ENCODE assay signal across 18 cellular contexts in the genomic region with DNA sequence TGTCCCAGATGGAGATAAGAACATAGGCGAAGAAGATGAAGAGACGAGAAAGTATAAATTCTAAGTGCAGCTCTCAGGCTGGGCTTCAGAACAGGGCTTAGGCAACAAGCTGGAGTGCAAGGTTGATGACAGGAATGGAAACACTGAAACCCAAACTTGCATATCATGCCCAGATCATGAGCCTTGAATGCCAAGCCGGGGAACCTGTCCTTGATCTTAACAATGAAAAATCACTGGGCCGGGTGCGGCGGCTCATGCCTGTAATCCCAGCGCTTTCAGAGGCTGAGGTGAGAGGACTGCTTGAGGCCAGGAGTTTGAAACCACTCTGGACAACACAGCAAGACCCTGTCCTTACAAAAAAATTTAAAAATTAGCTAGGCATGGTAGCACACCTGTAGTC. TPM values are rescaled to one million over a fixed set of nuclear protein-coding genes. Genes with fewer than 3 reads are reported as not detected.
A peak's percentile ranks its signal among the peaks of the same experiment; 100 is the strongest.
DNase-seq lines count a peak whose midpoint lies in the region; ATAC-seq, FAIRE-seq and TF ChIP-seq lines count a peak whose summit lies in the region.
"Had no signal": no experiment of that assay in that cellular context is flagged by ENCODE, and none has a peak within 500 bp of the region (broad histone marks: within the 10 kb centered on the region; RNA-seq: fewer than 3 reads in every experiment).

No MANE protein-coding gene starts in this region.

- H3K27me3 ChIP-seq in Caco-2 (replicated peaks; ENCODE audit: control insufficient read depth, insufficient read depth, low read length) (no peaks in the 10 kb centered on the region), IMR-90 (ENCODE audit: control insufficient read depth, insufficient read depth, low read length) (no peaks in the 10 kb centered on the region), astrocyte (ENCODE audit: insufficient read depth, low read length) (no peaks in the 10 kb centered on the region), trophoblast cell (ENCODE audit: insufficient read depth, low read length) (no peaks in the 10 kb centered on the region), osteoblast (ENCODE audit: insufficient read depth, low read length) (no peaks in the 10 kb centered on the region)
- H3K27me3 ChIP-seq: BLaER1 had no signal

- no peak overlapping the region for H3K4me3 Mint-ChIP-seq in Caco-2 (ENCODE audit: unreplicated experiment)
- H3K4me3 Mint-ChIP-seq in astrocyte (ENCODE audit: unreplicated experiment), result no peak overlapping the region
- H3K4me3 Mint-ChIP-seq: CD14-positive monocyte; CD4-positive, alpha-beta memory T cell had no signal

- no peak overlapping the region for H4K91ac ChIP-seq in IMR-90 (ENCODE audit: insufficient read depth, low read depth, low read length)
- H4K91ac ChIP-seq in trophoblast cell (ENCODE audit: low read depth, low read length), result no peak overlapping the region

- no peaks in the 10 kb centered on the region for H3K9me3 ChIP-seq in Caco-2
- no peaks in the 10 kb centered on the region for H3K9me3 ChIP-seq in IMR-90 (ENCODE audit: control insufficient read depth, insufficient read depth, low read length)
- H3K9me3 ChIP-seq in astrocyte (ENCODE audit: insufficient read depth, low read depth, low read length), result no peaks in the 10 kb centered on the region
- no peaks in the 10 kb centered on the region for H3K9me3 ChIP-seq in trophoblast cell (ENCODE audit: insufficient read depth, low read depth, low read length)
- H3K9me3 ChIP-seq in osteoblast (ENCODE audit: low read depth, low read length), result no peaks in the 10 kb centered on the region

- no peaks in the 10 kb centered on the region; the same call in 1 of the 2 replicates for H3K36me3 ChIP-seq in Caco-2 (ENCODE audit: control insufficient read depth, insufficient read depth, low read length)
- peaks cover 8% of the 10 kb centered on the region for H3K36me3 ChIP-seq in IMR-90 (ENCODE audit: control insufficient read depth, insufficient read depth, low read length)
- peaks cover 4% of the 10 kb centered on the region for H3K36me3 ChIP-seq in astrocyte (ENCODE audit: insufficient read depth, low read length)
- peaks cover 0 to 2% of the 10 kb centered on the region in 2 experiments for H3K36me3 ChIP-seq in trophoblast cell (ENCODE audit: control insufficient read depth in 1 of 2, insufficient read depth in 2 of 2, low read length in 2 of 2)
- peaks cover 40% of the 10 kb centered on the region for H3K36me3 ChIP-seq in osteoblast (ENCODE audit: insufficient read depth, low read length)
- H3K36me3 ChIP-seq: BLaER1 had no signal

- no peak overlapping the region for H4K5ac ChIP-seq in IMR-90 (ENCODE audit: low read depth, low read length)

- H3K4me1 Mint-ChIP-seq in Caco-2 (ENCODE audit: low read depth, unreplicated experiment) (peaks cover 9% of the 10 kb centered on the region), astrocyte (ENCODE audit: low read depth, unreplicated experiment) (peaks cover 32% of the 10 kb centered on the region)
- H3K4me1 Mint-ChIP-seq: CD14-positive monocyte had no signal

- no peak for TF ChIP-seq RAD21 in IMR-90 (IDR thresholded peaks at IDR 0.05; ENCODE audit: low read length)

- H3K36me3 Mint-ChIP-seq in Caco-2 (ENCODE audit: insufficient read depth, unreplicated experiment) (no peaks in the 10 kb centered on the region), astrocyte (ENCODE audit: low read depth, unreplicated experiment) (peaks cover 22% of the 10 kb centered on the region)
- H3K36me3 Mint-ChIP-seq: CD14-positive monocyte had no signal

- H2BK15ac ChIP-seq in IMR-90 (ENCODE audit: low read depth, low read length), result no peak overlapping the region

- H2AK5ac ChIP-seq in IMR-90 (ENCODE audit: low read depth, low read length) (0 out of 2 replicates have a peak overlapping the region, but pooled peaks have one; percentile 14), trophoblast cell (ENCODE audit: low read length) (no peak overlapping the region)

- no peak overlapping the region for H2BK120ac ChIP-seq in IMR-90 (ENCODE audit: low read depth, low read length)
- H2BK120ac ChIP-seq in trophoblast cell (ENCODE audit: insufficient read depth, low read length, poor library complexity), result no peak overlapping the region

- no TSS peak for BruUV-seq in Caco-2 (replicated peaks; lab: Mats Ljungman, UMichigan)
- no TSS peak for BruUV-seq in IMR-90 (replicated peaks; lab: Mats Ljungman, UMichigan)

- TF ChIP-seq POLR2A in IMR-90 (IDR thresholded peaks at IDR 0.05; ENCODE audit: low read depth, low read length), result no peak

- H3K79me1 ChIP-seq in IMR-90 (ENCODE audit: low read depth in 1 of 2, low read length in 2 of 2), result peaks cover 5 to 76% of the 10 kb centered on the region in 2 experiments
- no peaks in the 10 kb centered on the region for H3K79me1 ChIP-seq in trophoblast cell (ENCODE audit: low read length)

- H3K4me2 ChIP-seq in IMR-90 (ENCODE audit: low read depth, low read length), result no peak overlapping the region
- no peak overlapping the region for H3K4me2 ChIP-seq in astrocyte (ENCODE audit: low read length)
- H3K4me2 ChIP-seq in trophoblast cell (ENCODE audit: low read length), result no peak overlapping the region
- no peak overlapping the region for H3K4me2 ChIP-seq in osteoblast (ENCODE audit: insufficient read depth, low read length)
- H3K4me2 ChIP-seq: BLaER1 had no signal

- peaks cover 22% of the 10 kb centered on the region for H3K9me1 ChIP-seq in IMR-90 (ENCODE audit: insufficient read depth, low read length)

- H2BK12ac ChIP-seq in trophoblast cell (ENCODE audit: low read length), result no peak overlapping the region

- H2BK20ac ChIP-seq in IMR-90 (ENCODE audit: low read depth, low read length), result no peak overlapping the region

- H4K12ac ChIP-seq in trophoblast cell (ENCODE audit: low read depth, low read length), result no peak overlapping the region

- CTCF ChIA-PET in Caco-2 (lab: Charles Lee), result no interaction called here
- CTCF ChIA-PET in IMR-90 (lab: Yijun Ruan, JAX), result interaction anchor here (2.0 kb wide), 1 partner anchor 15 kb away, joined by 6 read pairs; no protein-coding TSS in a partner anchor

- H2AFZ ChIP-seq in IMR-90 (replicated peaks; ENCODE audit: low read length, poor library complexity), result no peak overlapping the region
- no peak overlapping the region for H2AFZ ChIP-seq in astrocyte (ENCODE audit: low read depth, low read length)
- H2AFZ ChIP-seq in trophoblast cell (ENCODE audit: insufficient read depth, low read length, poor library complexity), result no peak overlapping the region
- H2AFZ ChIP-seq in osteoblast (ENCODE audit: low read length), result no peak overlapping the region
- H2AFZ ChIP-seq: GM23248 had no signal

- H2BK5ac ChIP-seq in IMR-90 (ENCODE audit: low read depth, low read length, poor library complexity, severe bottlenecking), result no peak overlapping the region
- H2BK5ac ChIP-seq in trophoblast cell (ENCODE audit: low read depth, low read length, poor library complexity), result no peak overlapping the region

- 100% methylated on average over 2 of the region's 7 CpGs; no CpG with 5 or more reads in 1 of the 2 experiments for WGBS in IMR-90 (ENCODE audit: extremely low coverage in 2 of 2, insufficient read length in 1 of 2), 2 experiments
- no CpG with 5 or more reads among the region's 7 CpGs for WGBS in trophoblast cell (ENCODE audit: extremely low coverage, insufficient coverage, insufficient read length)

- H3K4me3 ChIP-seq in Caco-2 (ENCODE audit: low read depth, low read length), result no peak overlapping the region
- no peak overlapping the region for H3K4me3 ChIP-seq in IMR-90 (ENCODE audit: insufficient read depth, low read depth, low read length)
- H3K4me3 ChIP-seq in astrocyte (ENCODE audit: insufficient read depth, low read depth, low read length), result no peak overlapping the region
- H3K4me3 ChIP-seq in trophoblast cell (ENCODE audit: low read depth, low read length), result no peak overlapping the region
- H3K4me3 ChIP-seq in osteoblast (ENCODE audit: insufficient read depth, low read length), result no peak overlapping the region
- H3K4me3 ChIP-seq: BLaER1, GM12878, GM23248 had no signal

- in situ Hi-C loops in IMR-90 (cut with MboI; ENCODE audit: low sequenced_read_pairs), result no loop called here

- H3K79me2 ChIP-seq in astrocyte (ENCODE audit: insufficient read depth, low read length) (peaks cover 100% of the 10 kb centered on the region), trophoblast cell (ENCODE audit: control insufficient read depth, insufficient read depth, low read length, poor library complexity) (peaks cover 7% of the 10 kb centered on the region), osteoblast (ENCODE audit: insufficient read depth, low read length) (peaks cover 100% of the 10 kb centered on the region)

- no peaks in the 10 kb centered on the region for H3K27me3 Mint-ChIP-seq in Caco-2 (ENCODE audit: insufficient read depth, unreplicated experiment)
- no peaks in the 10 kb centered on the region for H3K27me3 Mint-ChIP-seq in astrocyte (ENCODE audit: low read depth, unreplicated experiment)
- H3K27me3 Mint-ChIP-seq: CD4-positive, alpha-beta memory T cell had no signal

- H4K8ac ChIP-seq in IMR-90 (ENCODE audit: low read depth in 2 of 2, low read length in 2 of 2), result no peak overlapping the region
- H4K8ac ChIP-seq in trophoblast cell (ENCODE audit: low read depth, low read length), result no peak overlapping the region

- no peaks in the 10 kb centered on the region for H3K9me3 Mint-ChIP-seq in Caco-2 (ENCODE audit: unreplicated experiment)
- peaks cover 3% of the 10 kb centered on the region for H3K9me3 Mint-ChIP-seq in astrocyte (ENCODE audit: unreplicated experiment)

- dilution Hi-C loops in IMR-90 (cut with HindIII; ENCODE audit: low sequenced_read_pairs, unreplicated experiment), result no loop called here

- H3K4me1 ChIP-seq in Caco-2 (no peaks in the 10 kb centered on the region), IMR-90 (ENCODE audit: control insufficient read depth, insufficient read depth, low read length) (peaks cover 29% of the 10 kb centered on the region), astrocyte (ENCODE audit: insufficient read depth, low read length) (peaks cover 25% of the 10 kb centered on the region), trophoblast cell (ENCODE audit: control insufficient read depth in 1 of 2, insufficient read depth in 2 of 2, low read length in 2 of 2) (peaks cover 11 to 20% of the 10 kb centered on the region in 2 experiments), osteoblast (ENCODE audit: insufficient read depth, low read length) (peaks cover 33% of the 10 kb centered on the region)

- POLR2A ChIA-PET in Caco-2 (lab: Charles Lee) (no interaction called here), IMR-90 (lab: Charles Lee; ENCODE audit: unreplicated experiment) (no interaction called here)

- no peak overlapping the region for H3K56ac ChIP-seq in IMR-90 (ENCODE audit: extremely low read depth, insufficient read depth, low read length)

- H4K20me1 ChIP-seq in IMR-90 (ENCODE audit: insufficient read depth, low read length) (peaks cover 89% of the 10 kb centered on the region), astrocyte (ENCODE audit: insufficient read depth, low read length) (peaks cover 91% of the 10 kb centered on the region), osteoblast (ENCODE audit: insufficient read depth, low read length) (peaks cover 58% of the 10 kb centered on the region)
- H4K20me1 ChIP-seq: BLaER1 had no signal

- no peak for DNase-seq in Caco-2
- DNase-seq in IMR-90, result no peak
- no peak for DNase-seq in astrocyte (ENCODE audit: low read depth)
- DNase-seq in trophoblast cell, result no peak
- no peak for DNase-seq in osteoblast (ENCODE audit: insufficient read length, low spot score, missing footprints)
- DNase-seq in EL, result no peak
- DNase-seq in NCI-H510A (lab: John Stamatoyannopoulos, UW), result no peak
- DNase-seq: 8988T; Calu3; CD4-positive, alpha-beta memory T cell; DMS79 treated with DMSO at 0.1 percent for 48 hours; GM23248 had no signal

- no peak for ATAC-seq in IMR-90 (ENCODE audit: low read depth)
- ATAC-seq: GM12878, HCT116, HepG2 had no signal

- FAIRE-seq in astrocyte (lab: Jason Lieb, UNC), result no peak
- FAIRE-seq: GM12878, H54, HepG2 had no signal

- H2AK9ac ChIP-seq in IMR-90 (replicated peaks; ENCODE audit: low read depth, low read length, poor library complexity), result no peak overlapping the region

- no peak overlapping the region for H3K27ac ChIP-seq in IMR-90 (ENCODE audit: insufficient read depth, low read length)
- H3K27ac ChIP-seq in astrocyte (ENCODE audit: low read depth, low read length), result no peak overlapping the region
- H3K27ac ChIP-seq in trophoblast cell (ENCODE audit: low read depth, low read length), result no peak overlapping the region
- H3K27ac ChIP-seq in osteoblast (ENCODE audit: low read depth, low read length), result no peak overlapping the region
- H3K27ac ChIP-seq: BLaER1, GM23248 had no signal

- H3K23ac ChIP-seq in IMR-90 (ENCODE audit: low read depth, low read length) (no peak overlapping the region), trophoblast cell (ENCODE audit: low read length) (no peak overlapping the region)

- H3K9ac ChIP-seq in IMR-90 (ENCODE audit: low read depth, low read length), result no peak overlapping the region
- no peak overlapping the region for H3K9ac ChIP-seq in astrocyte (ENCODE audit: low read length)
- H3K9ac ChIP-seq in trophoblast cell (ENCODE audit: low read length), result no peak overlapping the region
- H3K9ac ChIP-seq: BLaER1, GM23248 had no signal

- H3K14ac ChIP-seq in IMR-90 (replicated peaks; ENCODE audit: low read depth, low read length) (no peak overlapping the region), trophoblast cell (ENCODE audit: low read length) (no peak overlapping the region)

- H3K18ac ChIP-seq in IMR-90 (ENCODE audit: low read depth, low read length) (no peak overlapping the region), trophoblast cell (ENCODE audit: low read length) (no peak overlapping the region)

- TF ChIP-seq CTCF in Caco-2 (IDR thresholded peaks at IDR 0.05; ENCODE audit: insufficient read depth in 1 of 2, low read depth in 1 of 2, low read length in 1 of 2, severe bottlenecking in 1 of 2, unreplicated experiment in 1 of 2) (no peak), IMR-90 (conservative IDR thresholded peaks at IDR 0.05; ENCODE audit: low read depth, low read length) (no peak), astrocyte (IDR thresholded peaks at IDR 0.05; ENCODE audit: insufficient read depth, low read depth, low read length) (no peak), osteoblast (IDR thresholded peaks at IDR 0.05; ENCODE audit: extremely low read depth, low read depth, low read length) (no peak)

- H3K4ac ChIP-seq in IMR-90 (ENCODE audit: low read depth, low read length) (no peak overlapping the region), trophoblast cell (ENCODE audit: low read depth, low read length) (peak overlapping the region; percentile 8)

- intact Hi-C loops in Caco-2 (cut with micrococcal nuclease; ENCODE audit: unreplicated experiment), result no loop called here
- intact Hi-C loops in IMR-90 (cut with micrococcal nuclease), result no loop called here

- peak overlapping the region; percentile 12 for H3K27ac Mint-ChIP-seq in Caco-2 (ENCODE audit: unreplicated experiment)
- H3K27ac Mint-ChIP-seq in astrocyte (ENCODE audit: unreplicated experiment), result peak overlapping the region; percentile 23
- H3K27ac Mint-ChIP-seq: CD14-positive monocyte had no signal

RNA-seq across cellular contexts. Expression of gene AFAP1, which starts 17.2 kb away (rescaled TPM):
- total RNA-seq in Caco-2 (2022) (27.3 and 27.6 TPM in 2 replicates), IMR-90 (2012; rRNA removed) (48.2 and 60.3 TPM in 2 replicates), astrocyte (62.7 and 67.9 TPM in 2 replicates), osteoblast (101 and 106 TPM in 2 replicates)
- polyA plus RNA-seq in IMR-90 (2012; rRNA removed), result 73.1 and 80.9 TPM in 2 replicates
- 67.3 and 67.7 TPM in 2 replicates for polyA plus RNA-seq in IMR-90 (2012; cell fraction: cytosol; rRNA removed)
- 116 and 173 TPM in 2 replicates for polyA plus RNA-seq in IMR-90 (2012; cell fraction: nucleus; rRNA removed; ENCODE audit: low replicate concordance)
- 14.8 and 15.5 TPM in 2 replicates for polyA plus RNA-seq in trophoblast cell (2013)
- polyA plus RNA-seq: CD14-positive monocyte had no signal
